Comparison of ENCODE assay signal across 8 cellular contexts in genomic region chr11:765025-765801, GRCh38. TPM values are rescaled to one million over a fixed set of nuclear protein-coding genes. Genes with fewer than 3 reads are reported as not detected.
DNase-seq lines count a peak whose midpoint lies in the region; ATAC-seq and TF ChIP-seq lines count a peak whose summit lies in the region.

No MANE protein-coding gene starts in this region.

- H3K27ac ChIP-seq in heart right ventricle: no peak overlapping the region
- no peak overlapping the region for H3K27ac ChIP-seq in gastrocnemius medialis

- TF ChIP-seq POLR2A in gastrocnemius medialis (IDR thresholded peaks at IDR 0.05): no peak

- in situ Hi-C loops in gastrocnemius medialis (cut with MboI; ENCODE audit: low sequenced_read_pairs in 4 of 4): no loop called here

- no peak overlapping the region for H3K4me3 Mint-ChIP-seq in activated naive CD8-positive, alpha-beta T cell treated with anti-CD3 and anti-CD28 coated beads for 36 hours

- DNase-seq in Ammon's horn (ENCODE audit: low spot score) (peak; percentile 80), HCEC 1CT (peak; percentile 33), heart right ventricle (peak in 1 of 2 donors; percentile 54), gastrocnemius medialis (peak in 1 of 2 donors; percentile 54)
- DNase-seq in activated naive CD8-positive, alpha-beta T cell treated with anti-CD3 and anti-CD28 coated beads for 36 hours: peak; percentile 56

- H3K4me3 ChIP-seq in heart right ventricle: no peak overlapping the region
- H3K4me3 ChIP-seq in gastrocnemius medialis: no peak overlapping the region

- TF ChIP-seq CTCF in heart right ventricle (IDR thresholded peaks at IDR 0.05) (peak in 8 of 9 donors; percentile 33 to 65 (median 58)), gastrocnemius medialis (IDR thresholded peaks at IDR 0.05 in 4 of 5, conservative IDR thresholded peaks at IDR 0.05 in 1 of 5) (peak; percentile 61 to 77 (median 65))

- no peaks in the 10 kb centered on the region for H3K9me3 Mint-ChIP-seq in activated naive CD8-positive, alpha-beta T cell treated with anti-CD3 and anti-CD28 coated beads for 36 hours

- intact Hi-C loops in heart right ventricle (cut with DNase I): no loop called here
- intact Hi-C loops in gastrocnemius medialis (cut with DNase I; ENCODE audit: low total_unique reads): loop anchor here (2.0 kb wide), 1 partner anchor 16 kb away; no protein-coding TSS in a partner anchor

- 73 to 78% methylated on average over 19 of the region's 19 CpGs for WGBS in heart right ventricle, 2 donors

- peaks cover 5% of the 10 kb centered on the region for H3K4me1 Mint-ChIP-seq in activated naive CD8-positive, alpha-beta T cell treated with anti-CD3 and anti-CD28 coated beads for 36 hours

- H3K27ac Mint-ChIP-seq in activated naive CD8-positive, alpha-beta T cell treated with anti-CD3 and anti-CD28 coated beads for 36 hours: no peak overlapping the region

- no peaks in the 10 kb centered on the region for H3K27me3 Mint-ChIP-seq in activated naive CD8-positive, alpha-beta T cell treated with anti-CD3 and anti-CD28 coated beads for 36 hours

- H3K36me3 Mint-ChIP-seq in activated naive CD8-positive, alpha-beta T cell treated with anti-CD3 and anti-CD28 coated beads for 36 hours: peaks cover 8% of the 10 kb centered on the region

- H3K36me3 ChIP-seq in heart right ventricle (peaks cover 0 to 91% (median 42%) of the 10 kb centered on the region in 9 donors), gastrocnemius medialis (peaks cover 0 to 74% of the 10 kb centered on the region in 2 donors)

- ATAC-seq in SK-N-SH treated with all-trans-retinoic acid at 6 μM for 48 hours (peak; percentile 65), heart right ventricle (peak; percentile 39 to 81 (median 62)), gastrocnemius medialis (peak in 1 of 2 donors; percentile 60), GM18502 (IDR thresholded peaks at IDR 0.05; ENCODE audit: poor library complexity, unreplicated experiment) (no peak), HG02610 (IDR thresholded peaks at IDR 0.05; ENCODE audit: unreplicated experiment) (no peak)

- H3K27me3 ChIP-seq in heart right ventricle (no peaks in the 10 kb centered on the region), gastrocnemius medialis (no peaks in the 10 kb centered on the region)

- H3K9me3 ChIP-seq in heart right ventricle (no peaks in the 10 kb centered on the region), gastrocnemius medialis (no peaks in the 10 kb centered on the region)

- H3K4me1 ChIP-seq in heart right ventricle (no peaks in the 10 kb centered on the region), gastrocnemius medialis (no peaks in the 10 kb centered on the region)

TF ChIP-seq in SK-N-SH treated with all-trans-retinoic acid at 6 μM for 48 hours, 23 proteins besides CTCF, POLR2A, EP300 and RAD21:
- TF ChIP-seq ZNF70 (CRISPR knock-in tag; IDR thresholded peaks at IDR 0.05) (no peak), TCF4 (CRISPR knock-in tag; IDR thresholded peaks at IDR 0.05; ENCODE audit: borderline replicate concordance) (no peak), RARB (CRISPR knock-in tag; IDR thresholded peaks at IDR 0.05) (no peak), POU6F1 (CRISPR knock-in tag; IDR thresholded peaks at IDR 0.05; ENCODE audit: borderline replicate concordance, low read depth) (no peak), OSR1 (CRISPR knock-in tag; IDR thresholded peaks at IDR 0.05) (no peak)
- TF ChIP-seq, protein P1, sequence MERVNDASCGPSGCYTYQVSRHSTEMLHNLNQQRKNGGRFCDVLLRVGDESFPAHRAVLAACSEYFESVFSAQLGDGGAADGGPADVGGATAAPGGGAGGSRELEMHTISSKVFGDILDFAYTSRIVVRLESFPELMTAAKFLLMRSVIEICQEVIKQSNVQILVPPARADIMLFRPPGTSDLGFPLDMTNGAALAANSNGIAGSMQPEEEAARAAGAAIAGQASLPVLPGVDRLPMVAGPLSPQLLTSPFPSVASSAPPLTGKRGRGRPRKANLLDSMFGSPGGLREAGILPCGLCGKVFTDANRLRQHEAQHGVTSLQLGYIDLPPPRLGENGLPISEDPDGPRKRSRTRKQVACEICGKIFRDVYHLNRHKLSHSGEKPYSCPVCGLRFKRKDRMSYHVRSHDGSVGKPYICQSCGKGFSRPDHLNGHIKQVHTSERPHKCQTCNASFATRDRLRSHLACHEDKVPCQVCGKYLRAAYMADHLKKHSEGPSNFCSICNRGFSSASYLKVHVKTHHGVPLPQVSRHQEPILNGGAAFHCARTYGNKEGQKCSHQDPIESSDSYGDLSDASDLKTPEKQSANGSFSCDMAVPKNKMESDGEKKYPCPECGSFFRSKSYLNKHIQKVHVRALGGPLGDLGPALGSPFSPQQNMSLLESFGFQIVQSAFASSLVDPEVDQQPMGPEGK (CRISPR knock-in tag; IDR thresholded peaks at IDR 0.05; ENCODE audit: borderline replicate concordance): no peak
- TF ChIP-seq, protein P2, sequence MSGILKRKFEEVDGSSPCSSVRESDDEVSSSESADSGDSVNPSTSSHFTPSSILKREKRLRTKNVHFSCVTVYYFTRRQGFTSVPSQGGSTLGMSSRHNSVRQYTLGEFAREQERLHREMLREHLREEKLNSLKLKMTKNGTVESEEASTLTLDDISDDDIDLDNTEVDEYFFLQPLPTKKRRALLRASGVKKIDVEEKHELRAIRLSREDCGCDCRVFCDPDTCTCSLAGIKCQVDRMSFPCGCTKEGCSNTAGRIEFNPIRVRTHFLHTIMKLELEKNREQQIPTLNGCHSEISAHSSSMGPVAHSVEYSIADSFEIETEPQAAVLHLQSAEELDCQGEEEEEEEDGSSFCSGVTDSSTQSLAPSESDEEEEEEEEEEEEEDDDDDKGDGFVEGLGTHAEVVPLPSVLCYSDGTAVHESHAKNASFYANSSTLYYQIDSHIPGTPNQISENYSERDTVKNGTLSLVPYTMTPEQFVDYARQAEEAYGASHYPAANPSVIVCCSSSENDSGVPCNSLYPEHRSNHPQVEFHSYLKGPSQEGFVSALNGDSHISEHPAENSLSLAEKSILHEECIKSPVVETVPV (CRISPR knock-in tag; IDR thresholded peaks at IDR 0.05): no peak

RNA-seq across cellular contexts. Expression of gene GATD1, which starts 12.1 kb away (rescaled TPM):
- total RNA-seq in activated naive CD8-positive, alpha-beta T cell treated with anti-CD3 and anti-CD28 coated beads for 36 hours: 10 to 100 TPM; 47.7 to 51.9 TPM
- 10 to 100 TPM; 20.6 to 29.4 (median 26.0) TPM for total RNA-seq in heart right ventricle
- polyA plus RNA-seq in heart right ventricle: 10 to 100 TPM; 15.0 to 32.4 TPM
- total RNA-seq in gastrocnemius medialis: 10 to 100 TPM in 2 of 4 donors, 1 to 10 TPM in 2; 3.5 to 10.6 (median 9.4) TPM

RNA-seq across cellular contexts. Expression of gene TALDO1, which starts 17.9 kb away (rescaled TPM):
- total RNA-seq in activated naive CD8-positive, alpha-beta T cell treated with anti-CD3 and anti-CD28 coated beads for 36 hours: 100 to 1,000 TPM; 231 to 243 TPM
- total RNA-seq in heart right ventricle (100 to 1,000 TPM in 5 of 10 donors, 10 to 100 TPM in 5; 76.2 to 115 (median 96.3) TPM), gastrocnemius medialis (100 to 1,000 TPM in 3 of 4 donors, 10 to 100 TPM in 1; 98.6 to 167 (median 153) TPM)
- polyA plus RNA-seq in heart right ventricle: 100 to 1,000 TPM in 1 of 2 donors, 10 to 100 TPM in 1; 55.3 to 124 TPM

RNA-seq across cellular contexts. Expression of gene CEND1, which starts 24.7 kb away (rescaled TPM):
- 1 to 10 TPM in 1 of 2 experiments, under 1 TPM in 1; 0.94 to 1.0 TPM for total RNA-seq in activated naive CD8-positive, alpha-beta T cell treated with anti-CD3 and anti-CD28 coated beads for 36 hours
- under 1 TPM in 9 of 10 donors, not detected in 1; 0.22 to 0.80 (median 0.38) TPM for total RNA-seq in heart right ventricle
- under 1 TPM; 0.75 to 0.80 TPM for polyA plus RNA-seq in heart right ventricle
- total RNA-seq in gastrocnemius medialis: under 1 TPM in 1 of 4 donors, not detected in 3; 0.20 TPM

RNA-seq across cellular contexts. Expression of gene SLC25A22, which starts 32.9 kb away (rescaled TPM):
- 10 to 100 TPM; 54.4 to 56.5 TPM for total RNA-seq in activated naive CD8-positive, alpha-beta T cell treated with anti-CD3 and anti-CD28 coated beads for 36 hours
- total RNA-seq in heart right ventricle (1 to 10 TPM; 2.2 to 8.6 (median 4.0) TPM), gastrocnemius medialis (1 to 10 TPM in 2 of 4 donors, under 1 TPM in 1, not detected in 1; 0.80 to 1.5 (median 1.0) TPM)
- polyA plus RNA-seq in heart right ventricle: 10 to 100 TPM in 1 of 2 donors, 1 to 10 TPM in 1; 3.0 to 11.1 TPM

RNA-seq across cellular contexts. Expression of gene PIDD1, which starts 39.8 kb away (rescaled TPM):
- total RNA-seq in activated naive CD8-positive, alpha-beta T cell treated with anti-CD3 and anti-CD28 coated beads for 36 hours: 10 to 100 TPM; 29.4 to 30.5 TPM
- total RNA-seq in heart right ventricle: 10 to 100 TPM in 3 of 10 donors, 1 to 10 TPM in 7; 5.2 to 13.9 (median 6.9) TPM
- 10 to 100 TPM in 1 of 2 donors, 1 to 10 TPM in 1; 6.3 to 32.4 TPM for polyA plus RNA-seq in heart right ventricle
- 10 to 100 TPM in 2 of 4 donors, 1 to 10 TPM in 2; 6.3 to 35.7 (median 10.2) TPM for total RNA-seq in gastrocnemius medialis

Comparison
In these comparisons a context has a peak if more than half of its experiments do, and no peak if none do; other contexts are left out.
1. ATAC-seq: peak in SK-N-SH treated with all-trans-retinoic acid at 6 μM for 48 hours (single experiment) and heart right ventricle (8 of 8); none in GM18502 (single experiment) and HG02610 (single experiment).